ENCODE assay signal across 21 cellular contexts in genomic region chr7:110909102-110909501, GRCh38.
DNase-seq lines count a peak whose midpoint lies in the region; ATAC-seq, FAIRE-seq and TF ChIP-seq lines count a peak whose summit lies in the region.
"Had no signal": no experiment of that assay in that cellular context is flagged by ENCODE, and none has a peak within 500 bp of the region (broad histone marks: within the 10 kb centered on the region; RNA-seq: fewer than 3 reads in every experiment).

No MANE protein-coding gene starts in this region.

- no peak overlapping the region for H3K9ac ChIP-seq in colonic mucosa (ENCODE audit: low read depth in 2 of 2, low read length in 2 of 2)
- H3K9ac ChIP-seq: BLaER1, GM23248 had no signal

- no peaks in the 10 kb centered on the region for H3K36me3 ChIP-seq in body of pancreas (replicated peaks in 1 of 2; ENCODE audit: insufficient read depth in 1 of 2, low read depth in 2 of 2)
- no peaks in the 10 kb centered on the region for H3K36me3 ChIP-seq in pancreas
- H3K36me3 ChIP-seq in colonic mucosa: no peaks in the 10 kb centered on the region
- H3K36me3 ChIP-seq: BLaER1 had no signal

- H3K27me3 ChIP-seq in body of pancreas: no peaks in the 10 kb centered on the region
- H3K27me3 ChIP-seq in pancreas: no peaks in the 10 kb centered on the region
- H3K27me3 ChIP-seq in colonic mucosa: no peaks in the 10 kb centered on the region
- H3K27me3 ChIP-seq: BLaER1 had no signal

- FAIRE-seq in A549 (lab: Jason Lieb, UNC) (no peak), pancreas (lab: Jason Lieb, UNC) (no peak)
- FAIRE-seq: GM12878 had no signal

- intact Hi-C loops in body of pancreas (cut with DNase I) (no loop called here), pancreas (cut with DNase I) (no loop called here), colonic mucosa (cut with DNase I) (no loop called here)

- H3K4me3 ChIP-seq in A549 (no peak overlapping the region), body of pancreas (no peak overlapping the region), pancreas (no peak overlapping the region), colonic mucosa (no peak overlapping the region)
- H3K4me3 ChIP-seq: BLaER1, GM12878, GM23248 had no signal

- TF ChIP-seq CTCF in A549 (IDR thresholded peaks at IDR 0.05): no peak
- TF ChIP-seq CTCF in body of pancreas (IDR thresholded peaks at IDR 0.05): no peak
- no peak for TF ChIP-seq CTCF in pancreas (IDR thresholded peaks at IDR 0.05)
- no peak for TF ChIP-seq CTCF in colonic mucosa (IDR thresholded peaks at IDR 0.05)

- ATAC-seq in A549: peak; percentile 43 to 54; a peak in 4 of 6 replicates
- peak; percentile 74 for ATAC-seq in body of pancreas
- ATAC-seq in pancreas: peak; percentile 71 to 94 (median 87)
- ATAC-seq: GM12878, Right ventricle myocardium inferior had no signal

- POLR2A ChIA-PET in A549 (lab: Yijun Ruan, JAX): no interaction called here

- DNase-seq in A549 (ENCODE audit: low read depth in 1 of 2, low spot score in 1 of 2): peak in 1 of 2 experiments; percentile 11
- peak; percentile 34 for DNase-seq in NCI-H69 (lab: John Stamatoyannopoulos, UW)
- peak; percentile 13 to 31 (median 24) for DNase-seq in body of pancreas
- DNase-seq in pancreas: peak in 1 of 6 donors; percentile 27
- DNase-seq in colonic mucosa: no peak
- DNase-seq in stimulated activated CD4-positive, alpha-beta T cell treated with anti-CD3 and anti-CD28 coated beads, Interleukin-1b, Interleukin-23, amount 100 ng/mL, for 48 hours: no peak
- DNase-seq in NCI-H187 (lab: John Stamatoyannopoulos, UW): no peak
- DNase-seq: CD4-positive, alpha-beta T cell; COR-L47; DND-41; GM23248; H9; HFFc6; KBM-7; NCI-H1092; NCI-H1436; NCI-H1930; NCI-H446 had no signal

- no peak for TF ChIP-seq EP300 in A549 (IDR thresholded peaks at IDR 0.05)

- no peak for TF ChIP-seq RAD21 in A549 (conservative IDR thresholded peaks at IDR 0.05 in 1 of 2, IDR thresholded peaks at IDR 0.05 in 1 of 2)

- H3K4me1 ChIP-seq in A549 (peaks cover 13% of the 10 kb centered on the region), body of pancreas (peaks cover 14% of the 10 kb centered on the region), pancreas (peaks cover 0 to 7% (median 5%) of the 10 kb centered on the region in 3 donors), colonic mucosa (no peaks in the 10 kb centered on the region)
- H3K4me1 ChIP-seq: BLaER1 had no signal

- no peaks in the 10 kb centered on the region for H3K9me3 ChIP-seq in A549
- no peaks in the 10 kb centered on the region for H3K9me3 ChIP-seq in body of pancreas
- no peaks in the 10 kb centered on the region for H3K9me3 ChIP-seq in pancreas
- no peaks in the 10 kb centered on the region for H3K9me3 ChIP-seq in colonic mucosa

- 14% methylated on average over 2 of the region's 2 CpGs for WGBS in A549 (ENCODE audit: missing lambda C conversion rate)
- 19 to 30% methylated on average over 2 of the region's 2 CpGs for WGBS in body of pancreas, 2 donors
- whole genome bisulfite sequencing in pancreas, 2 donors: 18 to 23% methylated on average over 2 of the region's 2 CpGs

- H3K4me2 ChIP-seq in A549: peak overlapping the region; percentile 36
- H3K4me2 ChIP-seq: BLaER1 had no signal

- TF ChIP-seq POLR2A in A549 (IDR thresholded peaks at IDR 0.05; ENCODE audit: low read length) (no peak), body of pancreas (IDR thresholded peaks at IDR 0.05) (no peak)

- CTCF ChIA-PET in A549 (lab: Yijun Ruan, JAX): no interaction called here

- H3K27ac ChIP-seq in A549 (peak overlapping the region in 1 of 2 experiments; percentile 29; a peak in 1 of 6 replicates), body of pancreas (peak overlapping the region in 1 of 4 donors; percentile 17), pancreas (no peak overlapping the region), colonic mucosa (no peak overlapping the region)
- H3K27ac ChIP-seq: BLaER1, GM23248 had no signal

TF ChIP-seq in A549, 52 proteins besides CTCF, POLR2A, EP300 and RAD21:
- TF ChIP-seq ZSCAN20 (CRISPR knock-in tag; IDR thresholded peaks at IDR 0.05): no peak
- no peak for TF ChIP-seq RCOR1 (IDR thresholded peaks at IDR 0.05; ENCODE audit: low read depth, low read length)
- TF ChIP-seq MAZ (IDR thresholded peaks at IDR 0.05; ENCODE audit: borderline replicate concordance, low read depth, low read length): no peak
- no peak for TF ChIP-seq ELK1 (IDR thresholded peaks at IDR 0.05; ENCODE audit: low read depth, low read length)
- no peak for TF ChIP-seq SMC3 (IDR thresholded peaks at IDR 0.05)
- TF ChIP-seq CHD4 (IDR thresholded peaks at IDR 0.05; ENCODE audit: borderline replicate concordance): no peak
- no peak for TF ChIP-seq RARB (CRISPR knock-in tag; IDR thresholded peaks at IDR 0.05)
- no peak for TF ChIP-seq KDM5A (IDR thresholded peaks at IDR 0.05)
TF ChIP-seq in A549: peak in this region for 0.

Comparison
In these comparisons a context has a peak if more than half of its experiments do, and no peak if none do; other contexts are left out.
1. DNase-seq: peak in NCI-H69 (single experiment) and body of pancreas (4 of 4); none in colonic mucosa (single experiment), stimulated activated CD4-positive, alpha-beta T cell treated with anti-CD3 and anti-CD28 coated beads, Interleukin-1b, Interleukin-23, amount 100 ng/mL, for 48 hours (single experiment) and NCI-H187 (0 of 2).
2. Peak in every context shown above with its lines, with median percentiles within 50 percentile points of each other: ATAC-seq.